In genomic region chr1:44694863-44695478, GRCh38 we compare ENCODE assay signal across 17 cellular contexts. TPM values are rescaled to one million over a fixed set of nuclear protein-coding genes. Genes with fewer than 3 reads are reported as not detected.
DNase-seq lines count a peak whose midpoint lies in the region; ATAC-seq lines count a peak whose summit lies in the region.
"Had no signal": no experiment of that assay in that cellular context is flagged by ENCODE, and none has a peak within 500 bp of the region (broad histone marks: within the 10 kb centered on the region; RNA-seq: fewer than 3 reads in every experiment).

No MANE protein-coding gene starts in this region.

- H3K27ac ChIP-seq in mesendoderm (ENCODE audit: low read depth, low read length): no peak overlapping the region

- H3K18ac ChIP-seq in mesendoderm (ENCODE audit: low read length): no peak overlapping the region

- H4K5ac ChIP-seq in mesendoderm (ENCODE audit: low read length): no peak overlapping the region

- peak; percentile 48 for DNase-seq in mesendoderm
- DNase-seq in C1 segment of cervical spinal cord (lab: John Stamatoyannopoulos, UW): no peak
- no peak for DNase-seq in islet precursor cell
- no peak for DNase-seq in NCI-H526 treated with DMSO at 0.1 percent for 48 hours (lab: John Stamatoyannopoulos, UW)
- no peak for DNase-seq in posterior vena cava (ENCODE audit: low spot score)
- DNase-seq: activated CD8-positive, alpha-beta memory T cell treated with anti-CD3 and anti-CD28 coated beads, Interleukin-2, amount 50 U/mL, for 48 hours; effector memory CD4-positive, alpha-beta T cell; NCI-H2081; PC-3; T1000 had no signal

- no peaks in the 10 kb centered on the region for H3K4me1 ChIP-seq in mesendoderm (ENCODE audit: control insufficient read depth, low read depth, low read length)

- H2AK5ac ChIP-seq in mesendoderm (ENCODE audit: low read length): no peak overlapping the region

- no CpG with 5 or more reads among the region's 7 CpGs for WGBS in mesendoderm (ENCODE audit: extremely low coverage, insufficient coverage, low lambda C conversion rate)

- H3K23ac ChIP-seq in mesendoderm (ENCODE audit: low read length): no peak overlapping the region

- ATAC-seq in GM18867 (IDR thresholded peaks at IDR 0.05; ENCODE audit: unreplicated experiment) (peak; percentile 73), GM21529 (IDR thresholded peaks at IDR 0.05; ENCODE audit: unreplicated experiment) (peak; percentile 60), HG03159 (IDR thresholded peaks at IDR 0.05; ENCODE audit: unreplicated experiment) (peak; percentile 66)
- ATAC-seq: PC-3; stimulated activated effector memory CD8-positive, alpha-beta T cell treated with anti-CD3 and anti-CD28 coated beads, Interleukin-12 subunit alpha, Interleukin-12 subunit beta, amount 100 ng/mL, for 72 hours had no signal

- no peak overlapping the region for H2BK5ac ChIP-seq in mesendoderm (ENCODE audit: low read length)

- H3K36me3 ChIP-seq in mesendoderm (ENCODE audit: control insufficient read depth, insufficient read depth, low read length): no peaks in the 10 kb centered on the region

- H3K27me3 ChIP-seq in mesendoderm (ENCODE audit: insufficient read depth, low read length, poor library complexity): no peaks in the 10 kb centered on the region

- H3K4me2 ChIP-seq in mesendoderm (ENCODE audit: low read length): no peak overlapping the region

- no peak overlapping the region for H3K4ac ChIP-seq in mesendoderm (ENCODE audit: low read depth, low read length)

- H2BK15ac ChIP-seq in mesendoderm (replicated peaks; ENCODE audit: low read depth): no peak overlapping the region

- H3K9ac ChIP-seq in mesendoderm (ENCODE audit: low read length): no peak overlapping the region

- H3K4me3 ChIP-seq in mesendoderm (ENCODE audit: low read length): no peak overlapping the region

- no peak overlapping the region for H3K56ac ChIP-seq in mesendoderm (ENCODE audit: low read length)

- no peaks in the 10 kb centered on the region for H3K79me1 ChIP-seq in mesendoderm (ENCODE audit: low read length)

- H4K8ac ChIP-seq in mesendoderm (ENCODE audit: low read depth, low read length): no peak overlapping the region

- intact Hi-C loops in posterior vena cava (cut with DNase I): no loop called here

- H3K79me2 ChIP-seq in mesendoderm (ENCODE audit: control insufficient read depth, insufficient read depth, low read length): no peaks in the 10 kb centered on the region

- no peak overlapping the region for H2BK120ac ChIP-seq in mesendoderm (ENCODE audit: low read depth, low read length)

RNA-seq across cellular contexts. Expression of gene ARMH1, which starts 20.5 kb away (rescaled TPM):
- polyA plus RNA-seq in mesendoderm (2013, experiment 1 of 2): 0.27 TPM
- 0.10 TPM for polyA plus RNA-seq in mesendoderm (2013, experiment 2 of 2)
- total RNA-seq in posterior vena cava: 1 to 10 TPM; 1.0 to 1.6 TPM
- total RNA-seq: glomerular endothelial cell had no signal

RNA-seq across cellular contexts. Expression of gene TMEM53, which starts 20.7 kb away (rescaled TPM):
- 5.8 TPM for polyA plus RNA-seq in mesendoderm (2013, experiment 1 of 2)
- 5.4 TPM for polyA plus RNA-seq in mesendoderm (2013, experiment 2 of 2)
- total RNA-seq in posterior vena cava: 1 to 10 TPM; 3.8 to 5.3 TPM

RNA-seq across cellular contexts. Expression of gene RNU5D-1, which starts 36.0 kb away (rescaled TPM):
- not detected for polyA plus RNA-seq in mesendoderm (2013, experiment 1 of 2)
- polyA plus RNA-seq in mesendoderm (2013, experiment 2 of 2): not detected
- not detected for total RNA-seq in posterior vena cava
- total RNA-seq: glomerular endothelial cell, liver, omental fat pad, PC-3 had no signal
- polyA plus RNA-seq: liver had no signal

RNA-seq across cellular contexts. Expression of gene KIF2C, which starts 44.7 kb away (rescaled TPM):
- 52.5 TPM for polyA plus RNA-seq in mesendoderm (2013, experiment 1 of 2)
- polyA plus RNA-seq in mesendoderm (2013, experiment 2 of 2): 50.5 TPM
- under 1 TPM; 0.43 to 0.93 TPM for total RNA-seq in posterior vena cava
